ENCODE assay signal across 9 cellular contexts in the genomic region with DNA sequence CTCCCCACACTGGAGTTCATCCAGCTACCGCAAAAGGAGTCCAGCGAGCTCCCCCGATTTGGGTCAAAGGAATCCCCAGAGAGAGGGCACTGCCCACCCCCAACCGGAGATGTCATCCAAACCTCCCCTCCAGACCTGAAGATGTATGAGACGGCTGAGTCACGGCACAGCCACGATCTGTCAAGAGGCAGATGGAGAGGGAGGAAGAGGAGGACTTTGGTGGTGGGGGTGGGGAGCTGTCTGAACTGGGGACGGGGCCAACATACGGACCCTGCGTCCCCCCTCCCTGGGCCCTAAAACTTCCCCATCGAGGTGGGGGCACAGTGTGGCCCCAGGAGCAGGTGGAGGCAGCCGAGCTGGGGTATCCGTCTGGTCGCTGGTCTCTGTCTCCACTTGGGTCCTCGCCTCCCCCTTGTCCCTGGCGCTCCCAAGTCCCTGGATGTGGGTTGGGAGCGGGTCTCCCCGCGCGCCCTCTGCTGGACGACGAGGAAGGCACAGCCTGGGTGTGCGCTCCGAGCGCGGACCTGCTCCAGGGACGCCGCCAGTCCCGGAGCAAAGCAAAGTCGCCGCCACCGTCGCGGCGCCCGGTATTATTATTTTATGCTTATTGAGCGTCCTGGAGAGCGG. TPM values are rescaled to one million over a fixed set of nuclear protein-coding genes. Genes with fewer than 3 reads are reported as not detected.
A peak's percentile ranks its signal among the peaks of the same experiment; 100 is the strongest.
DNase-seq lines count a peak whose midpoint lies in the region; ATAC-seq and TF ChIP-seq lines count a peak whose summit lies in the region.
"Had no signal": no experiment of that assay in that cellular context is flagged by ENCODE, and none has a peak within 500 bp of the region (broad histone marks: within the 10 kb centered on the region; RNA-seq: fewer than 3 reads in every experiment).

No MANE protein-coding gene starts in this region.

- in situ Hi-C loops in KBM-7 (cut with MboI; ENCODE audit: low pct_unique_long_range_greater_than_20kb, low sequenced_read_pairs) (no loop called here), SK-MEL-5 (cut with HindIII; ENCODE audit: low pct_unique_long_range_greater_than_20kb, low sequenced_read_pairs) (no loop called here)

- H3K27ac ChIP-seq in heart right ventricle = peak overlapping the region in 2 of 10 donors; percentile 10 to 89
- H3K27ac ChIP-seq in trophoblast cell (ENCODE audit: low read depth, low read length) = no peak overlapping the region
- H3K27ac ChIP-seq: epithelial cell of prostate had no signal

- peaks cover 16 to 89% (median 33%) of the 10 kb centered on the region in 9 donors for H3K4me1 ChIP-seq in heart right ventricle
- H3K4me1 ChIP-seq in trophoblast cell (ENCODE audit: control insufficient read depth in 1 of 2, insufficient read depth in 2 of 2, low read length in 2 of 2) = peaks cover 0 to 13% of the 10 kb centered on the region in 2 experiments

- H3K9ac ChIP-seq in trophoblast cell (ENCODE audit: low read length) = no peak overlapping the region

- TF ChIP-seq CTCF in heart right ventricle (IDR thresholded peaks at IDR 0.05) = peak; percentile 81 to 99 (median 97)

- peaks cover 7% of the 10 kb centered on the region for H3K36me3 Mint-ChIP-seq in activated naive CD8-positive, alpha-beta T cell treated with anti-CD3 and anti-CD28 coated beads, Interleukin-2, amount 50 U/mL, for 24 hours (ENCODE audit: low read depth)

- H4K8ac ChIP-seq in trophoblast cell (ENCODE audit: low read depth, low read length) = no peak overlapping the region

- intact Hi-C loops in heart right ventricle (cut with DNase I) = loop anchor here in 5 of 10 donors (1.0 to 2.0 kb wide), 2 partner anchors 19 to 20 kb away; no protein-coding TSS in a partner anchor

- no peak overlapping the region for H3K18ac ChIP-seq in trophoblast cell (ENCODE audit: low read length)

- H3K4me3 ChIP-seq in heart right ventricle = peak overlapping the region in 8 of 10 donors; percentile 21 to 53 (median 39)
- no peak overlapping the region for H3K4me3 ChIP-seq in trophoblast cell (ENCODE audit: low read depth, low read length)

- WGBS in heart right ventricle, 2 donors = 3 to 4% methylated on average over 38 of the region's 38 CpGs
- no CpG with 5 or more reads among the region's 38 CpGs for WGBS in trophoblast cell (ENCODE audit: extremely low coverage, insufficient coverage, insufficient read length)

- no peak overlapping the region for H3K23ac ChIP-seq in trophoblast cell (ENCODE audit: low read length)

- H3K27me3 ChIP-seq in heart right ventricle (peaks cover 42 to 65% (median 56%) of the 10 kb centered on the region in 7 donors), trophoblast cell (ENCODE audit: insufficient read depth, low read length) (peaks cover 35% of the 10 kb centered on the region)

- H4K12ac ChIP-seq in trophoblast cell (ENCODE audit: low read depth, low read length) = no peak overlapping the region

- no peak overlapping the region for H2AK5ac ChIP-seq in trophoblast cell (ENCODE audit: low read length)

- no peaks in the 10 kb centered on the region for H3K36me3 ChIP-seq in heart right ventricle
- H3K36me3 ChIP-seq in trophoblast cell (ENCODE audit: control insufficient read depth in 1 of 2, insufficient read depth in 2 of 2, low read length in 2 of 2) = no peaks in the 10 kb centered on the region

- H3K9me3 ChIP-seq in heart right ventricle = no peaks in the 10 kb centered on the region
- peaks cover 4% of the 10 kb centered on the region for H3K9me3 ChIP-seq in trophoblast cell (ENCODE audit: insufficient read depth, low read depth, low read length)

- ATAC-seq in activated naive CD8-positive, alpha-beta T cell treated with anti-CD3 and anti-CD28 coated beads, Interleukin-2, amount 50 U/mL, for 24 hours = peak; percentile 9
- ATAC-seq in heart right ventricle = peak; percentile 83 to 95 (median 91)
- no peak for ATAC-seq in GM18519 (IDR thresholded peaks at IDR 0.05; ENCODE audit: low FRiP score, unreplicated experiment)

- H3K27me3 Mint-ChIP-seq in activated naive CD8-positive, alpha-beta T cell treated with anti-CD3 and anti-CD28 coated beads, Interleukin-2, amount 50 U/mL, for 24 hours = peaks cover 41% of the 10 kb centered on the region

- H3K4me2 ChIP-seq in trophoblast cell (ENCODE audit: low read length) = peak overlapping the region; percentile 63

- peaks cover 86% of the 10 kb centered on the region for H3K4me1 Mint-ChIP-seq in activated naive CD8-positive, alpha-beta T cell treated with anti-CD3 and anti-CD28 coated beads, Interleukin-2, amount 50 U/mL, for 24 hours

- H3K9me3 Mint-ChIP-seq in activated naive CD8-positive, alpha-beta T cell treated with anti-CD3 and anti-CD28 coated beads, Interleukin-2, amount 50 U/mL, for 24 hours = peaks cover 4% of the 10 kb centered on the region

- peak overlapping the region; percentile 78 for H3K4me3 Mint-ChIP-seq in activated naive CD8-positive, alpha-beta T cell treated with anti-CD3 and anti-CD28 coated beads, Interleukin-2, amount 50 U/mL, for 24 hours

- peak; percentile 67 for DNase-seq in GDM1 (lab: John Stamatoyannopoulos, UW)
- peak; percentile 95 for DNase-seq in KBM-7
- DNase-seq in SK-MEL-5 (ENCODE audit: low read depth, low spot score) = peak; percentile 68
- DNase-seq in activated naive CD8-positive, alpha-beta T cell treated with anti-CD3 and anti-CD28 coated beads, Interleukin-2, amount 50 U/mL, for 24 hours = peak; percentile 80
- DNase-seq in heart right ventricle = peak; percentile 75 to 88
- peak; percentile 62 to 88 for DNase-seq in trophoblast cell
- DNase-seq in NCI-H526 treated with DMSO at 0.1 percent for 48 hours (lab: John Stamatoyannopoulos, UW) = no peak

- no peak overlapping the region for H3K14ac ChIP-seq in trophoblast cell (ENCODE audit: low read length)

- no peaks in the 10 kb centered on the region for H3K79me1 ChIP-seq in trophoblast cell (ENCODE audit: low read length)

- no peak overlapping the region for H2BK12ac ChIP-seq in trophoblast cell (ENCODE audit: low read length)

- H2BK120ac ChIP-seq in trophoblast cell (ENCODE audit: insufficient read depth, low read length, poor library complexity) = no peak overlapping the region

- peak overlapping the region; percentile 28 for H2AFZ ChIP-seq in trophoblast cell (ENCODE audit: insufficient read depth, low read length, poor library complexity)

- peak overlapping the region; percentile 94 for H3K27ac Mint-ChIP-seq in activated naive CD8-positive, alpha-beta T cell treated with anti-CD3 and anti-CD28 coated beads, Interleukin-2, amount 50 U/mL, for 24 hours

- H3K4ac ChIP-seq in trophoblast cell (ENCODE audit: low read depth, low read length) = no peak overlapping the region

- H2BK5ac ChIP-seq in trophoblast cell (ENCODE audit: low read depth, low read length, poor library complexity) = no peak overlapping the region

- no peak overlapping the region for H4K91ac ChIP-seq in trophoblast cell (ENCODE audit: low read depth, low read length)

- H3K79me2 ChIP-seq in trophoblast cell (ENCODE audit: control insufficient read depth, insufficient read depth, low read length, poor library complexity) = no peaks in the 10 kb centered on the region

RNA-seq across cellular contexts. Expression of a gene that starts 3.8 kb away (rescaled TPM):
- total RNA-seq in SK-MEL-5 (2014; rRNA removed; shearing (Covaris generic)) = 1.5 and 2.5 TPM in 2 replicates
- 6.1 and 7.6 TPM in 2 replicates for polyA plus RNA-seq in SK-MEL-5 (2015; cell fraction: cytosol; rRNA removed)
- polyA plus RNA-seq in SK-MEL-5 (2015; cell fraction: nucleus; rRNA removed) = 4.8 and 6.4 TPM in 2 replicates
- total RNA-seq in heart right ventricle = 10 to 100 TPM; 10.4 to 50.7 (median 17.3) TPM
- polyA plus RNA-seq in heart right ventricle = 10 to 100 TPM in 1 of 2 donors, 1 to 10 TPM in 1; 3.5 to 14.3 TPM
- polyA plus RNA-seq in trophoblast cell (2013) = 1.2 and 1.3 TPM in 2 replicates

RNA-seq across cellular contexts. Expression of a gene that starts 20.8 kb away (rescaled TPM):
- total RNA-seq in SK-MEL-5 (2014; rRNA removed; shearing (Covaris generic)) = 225 and 232 TPM in 2 replicates
- polyA plus RNA-seq in SK-MEL-5 (2015; cell fraction: cytosol; rRNA removed) = 251 and 277 TPM in 2 replicates
- polyA plus RNA-seq in SK-MEL-5 (2015; cell fraction: nucleus; rRNA removed) = 905 and 990 TPM in 2 replicates
- total RNA-seq in heart right ventricle = 100 to 1,000 TPM; 106 to 179 (median 121) TPM
- polyA plus RNA-seq in heart right ventricle = 100 to 1,000 TPM; 217 to 422 TPM
- 163 and 166 TPM in 2 replicates for polyA plus RNA-seq in trophoblast cell (2013)

RNA-seq across cellular contexts. Expression of a gene that starts 43.8 kb away (rescaled TPM):
- 26.5 and 31.6 TPM in 2 replicates for total RNA-seq in SK-MEL-5 (2014; rRNA removed; shearing (Covaris generic))
- 34.1 and 41.1 TPM in 2 replicates for polyA plus RNA-seq in SK-MEL-5 (2015; cell fraction: cytosol; rRNA removed)
- 436 and 495 TPM in 2 replicates for polyA plus RNA-seq in SK-MEL-5 (2015; cell fraction: nucleus; rRNA removed)
- total RNA-seq in heart right ventricle = 10 to 100 TPM; 37.0 to 80.2 (median 55.8) TPM
- polyA plus RNA-seq in heart right ventricle = 100 to 1,000 TPM in 1 of 2 donors, 10 to 100 TPM in 1; 76.3 to 182 TPM
- 62.0 and 64.7 TPM in 2 replicates for polyA plus RNA-seq in trophoblast cell (2013)
